Comparison of ENCODE assay signal across 16 cellular contexts in genomic region chr9:100072805-100073204, GRCh38. TPM values are rescaled to one million over a fixed set of nuclear protein-coding genes. Genes with fewer than 3 reads are reported as not detected.
A peak's percentile ranks its signal among the peaks of the same experiment; 100 is the strongest.
DNase-seq lines count a peak whose midpoint lies in the region; ATAC-seq and TF ChIP-seq lines count a peak whose summit lies in the region.
"Had no signal": no experiment of that assay in that cellular context is flagged by ENCODE, and none has a peak within 500 bp of the region (broad histone marks: within the 10 kb centered on the region; RNA-seq: fewer than 3 reads in every experiment).

No MANE protein-coding gene starts in this region.

- H3K36me3 Mint-ChIP-seq in naive thymus-derived CD8-positive, alpha-beta T cell: peaks cover 0 to 10% (median 9%) of the 10 kb centered on the region in 3 donors

- DNase-seq in M059J (ENCODE audit: low read depth) (peak; percentile 28), WERI-Rb-1 (no peak), epithelial cell of esophagus (ENCODE audit: low read depth) (peak; percentile 16), renal cortical epithelial cell (ENCODE audit: low read depth) (peak; percentile 31), NCI-H510A (lab: John Stamatoyannopoulos, UW) (no peak)
- DNase-seq in naive thymus-derived CD8-positive, alpha-beta T cell: no peak
- DNase-seq: Calu3; CD8-positive, alpha-beta T cell; DMS79 treated with DMSO at 0.1 percent for 48 hours; GF-D8; GM23248; KBM-7 had no signal

- no peaks in the 10 kb centered on the region for H3K27me3 ChIP-seq in WERI-Rb-1 (ENCODE audit: insufficient read depth, low read depth, severe bottlenecking)
- H3K27me3 ChIP-seq: BLaER1 had no signal

- no peaks in the 10 kb centered on the region for H3K9me3 ChIP-seq in WERI-Rb-1 (ENCODE audit: severe bottlenecking)
- H3K9me3 ChIP-seq: HAP-1 had no signal

- no peaks in the 10 kb centered on the region for H3K9me3 Mint-ChIP-seq in naive thymus-derived CD8-positive, alpha-beta T cell
- H3K9me3 Mint-ChIP-seq: CD14-positive monocyte; CD8-positive, alpha-beta T cell had no signal

- no peak overlapping the region for H3K4me3 ChIP-seq in WERI-Rb-1 (ENCODE audit: low read depth, low read length)
- H3K4me3 ChIP-seq in epithelial cell of esophagus (ENCODE audit: low read length): no peak overlapping the region
- H3K4me3 ChIP-seq: BLaER1, GM23248, HAP-1 had no signal

- H3K36me3 ChIP-seq in WERI-Rb-1: no peaks in the 10 kb centered on the region
- H3K36me3 ChIP-seq: HAP-1 had no signal

- H3K27me3 Mint-ChIP-seq in naive thymus-derived CD8-positive, alpha-beta T cell: no peaks in the 10 kb centered on the region

- H3K4me3 Mint-ChIP-seq in naive thymus-derived CD8-positive, alpha-beta T cell: no peak overlapping the region
- H3K4me3 Mint-ChIP-seq: CD14-positive monocyte; CD8-positive, alpha-beta T cell had no signal

- no peak for ATAC-seq in GM21381 (IDR thresholded peaks at IDR 0.05; ENCODE audit: unreplicated experiment)
- no peak for ATAC-seq in naive thymus-derived CD8-positive, alpha-beta T cell
- ATAC-seq: CD8-positive, alpha-beta T cell had no signal

- POLR2A ChIA-PET in naive thymus-derived CD8-positive, alpha-beta T cell (lab: Charles Lee): no interaction called here

- H3K4me1 Mint-ChIP-seq in naive thymus-derived CD8-positive, alpha-beta T cell: peaks cover 14 to 56% (median 35%) of the 10 kb centered on the region in 4 donors

- TF ChIP-seq CTCF in WERI-Rb-1 (IDR thresholded peaks at IDR 0.05; ENCODE audit: low read depth, low read length): no peak
- no peak for TF ChIP-seq CTCF in epithelial cell of esophagus (IDR thresholded peaks at IDR 0.05; ENCODE audit: insufficient read depth, low read depth, low read length, missing control alignments)

- no peak overlapping the region for H3K27ac Mint-ChIP-seq in naive thymus-derived CD8-positive, alpha-beta T cell
- H3K27ac Mint-ChIP-seq: CD8-positive, alpha-beta T cell had no signal

- peak overlapping the region; percentile 21; the same call in 1 of the 2 replicates for H3K27ac ChIP-seq in WERI-Rb-1
- H3K27ac ChIP-seq: BLaER1, GM23248 had no signal

RNA-seq across cellular contexts. Expression of gene ERP44, which starts 26.0 kb away (rescaled TPM):
- 42.4 and 52.5 TPM in 2 replicates for total RNA-seq in M059J (2014; rRNA removed; shearing (Covaris generic))
- 13.7 and 18.1 TPM in 2 replicates for total RNA-seq in renal cortical epithelial cell
- total RNA-seq in naive thymus-derived CD8-positive, alpha-beta T cell: 10 to 100 TPM; 14.7 to 15.0 TPM
- 10 to 100 TPM; 28.0 to 35.0 (median 31.2) TPM for polyA plus RNA-seq in naive thymus-derived CD8-positive, alpha-beta T cell

RNA-seq across cellular contexts. Expression of gene INVS, which starts 26.2 kb away (rescaled TPM):
- 11.8 and 11.9 TPM in 2 replicates for total RNA-seq in M059J (2014; rRNA removed; shearing (Covaris generic))
- total RNA-seq in renal cortical epithelial cell: 21.4 and 45.6 TPM in 2 replicates
- 10 to 100 TPM; 20.1 to 22.1 TPM for total RNA-seq in naive thymus-derived CD8-positive, alpha-beta T cell
- polyA plus RNA-seq in naive thymus-derived CD8-positive, alpha-beta T cell: 10 to 100 TPM in 1 of 3 donors, 1 to 10 TPM in 2; 5.5 to 10.5 (median 8.9) TPM

Comparison
In these comparisons a context has a peak if more than half of its experiments do, and no peak if none do; other contexts are left out.
1. DNase-seq: peak in M059J (single experiment), epithelial cell of esophagus (single experiment) and renal cortical epithelial cell (single experiment); none in WERI-Rb-1 (single experiment), NCI-H510A (single experiment) and naive thymus-derived CD8-positive, alpha-beta T cell (0 of 10).